In genomic region chr9:103985082-103985481, GRCh38 we compare ENCODE assay signal across 21 cellular contexts.
"Had no signal": no experiment of that assay in that cellular context is flagged by ENCODE, and none has a peak within 500 bp of the region (broad histone marks: within the 10 kb centered on the region; RNA-seq: fewer than 3 reads in every experiment).

No MANE protein-coding gene starts in this region.

- DNase-seq: KBM-7, NCI-H1092, NCI-H1105 treated with DMSO at 0.1 percent for 48 hours, NCI-H1417 treated with DMSO at 0.1 percent for 48 hours, NCI-H146, NCI-H1694 treated with DMSO at 0.1 percent for 48 hours, NCI-H2029, NCI-H2081 treated with DMSO at 0.1 percent for 48 hours, NCI-H2171, NCI-H226, NCI-H446, NCI-H510A, NCI-H524 treated with DMSO at 0.1 percent for 48 hours, NCI-H69, NCI-H774, PC-3, SHP77, SK-N-SH, SW 1271, T-cell had no signal

- ATAC-seq: Panc1, PC-3, T-cell had no signal
